Comparison of ENCODE assay signal across 11 cellular contexts in genomic region chr13:27791901-27792392, GRCh38. TPM values are rescaled to one million over a fixed set of nuclear protein-coding genes. Genes with fewer than 3 reads are reported as not detected.
DNase-seq lines count a peak whose midpoint lies in the region; ATAC-seq and TF ChIP-seq lines count a peak whose summit lies in the region.
"Had no signal": no experiment of that assay in that cellular context is flagged by ENCODE, and none has a peak within 500 bp of the region (broad histone marks: within the 10 kb centered on the region; RNA-seq: fewer than 3 reads in every experiment).

No MANE protein-coding gene starts in this region.

- H3K9ac ChIP-seq in H9 (ENCODE audit: extremely low read depth, insufficient read length, low read length), result no peak overlapping the region
- H3K9ac ChIP-seq in neuronal stem cell (ENCODE audit: low read depth, low read length, poor library complexity), result no peak overlapping the region

- ATAC-seq in GM18861 (IDR thresholded peaks at IDR 0.05; ENCODE audit: unreplicated experiment) (no peak), GM18498 (IDR thresholded peaks at IDR 0.05; ENCODE audit: unreplicated experiment) (no peak)

- peaks cover 29 to 54% (median 42%) of the 10 kb centered on the region in 4 donors for H3K4me1 Mint-ChIP-seq in CD4-positive, alpha-beta memory T cell
- H3K4me1 Mint-ChIP-seq in H9 (peaks cover 48 to 66% of the 10 kb centered on the region in 2 experiments), brain (peaks cover 52% of the 10 kb centered on the region), nephron (peaks cover 28% of the 10 kb centered on the region)

- H3K18ac ChIP-seq in H9 (ENCODE audit: insufficient read length, low read depth, low read length), result no peak overlapping the region
- H3K18ac ChIP-seq in neuronal stem cell (ENCODE audit: low read length), result no peak overlapping the region

- no peaks in the 10 kb centered on the region for H3K36me3 ChIP-seq in CD4-positive, alpha-beta memory T cell (ENCODE audit: insufficient read depth, low read length)
- H3K36me3 ChIP-seq in neuronal stem cell (replicated peaks in 1 of 2; ENCODE audit: control insufficient read depth in 2 of 2, insufficient read depth in 2 of 2, low read length in 2 of 2), result no peaks in the 10 kb centered on the region
- H3K36me3 ChIP-seq: gastrocnemius medialis had no signal

- H3K9me3 ChIP-seq in CD4-positive, alpha-beta memory T cell (ENCODE audit: control insufficient read depth in 1 of 2, low read length in 2 of 2), result no peaks in the 10 kb centered on the region
- H3K9me3 ChIP-seq in H9 (ENCODE audit: control insufficient read depth, low read depth, low read length) (no peaks in the 10 kb centered on the region), neuronal stem cell (replicated peaks in 1 of 2; ENCODE audit: control insufficient read depth in 2 of 2, insufficient read depth in 1 of 2, low read depth in 1 of 2, low read length in 2 of 2) (peaks cover 0 to 2% of the 10 kb centered on the region in 2 donors)
- H3K9me3 ChIP-seq: gastrocnemius medialis had no signal

- TF ChIP-seq CTCF in H9 (conservative IDR thresholded peaks at IDR 0.05), result no peak
- TF ChIP-seq CTCF in brain (conservative IDR thresholded peaks at IDR 0.05), result no peak
- TF ChIP-seq CTCF in nephron (IDR thresholded peaks at IDR 0.05; ENCODE audit: unreplicated experiment in 3 of 3), result no peak

- H3T11ph ChIP-seq in H9 (ENCODE audit: low read length), result no peak overlapping the region

- H3K4me3 ChIP-seq in CD4-positive, alpha-beta memory T cell (ENCODE audit: low read length in 2 of 2), result peak overlapping the region; percentile 54 to 61
- no peak overlapping the region for H3K4me3 ChIP-seq in neuronal stem cell (ENCODE audit: low read length in 2 of 2)

- H4K20me1 ChIP-seq in H9 (ENCODE audit: control insufficient read depth, insufficient read depth, insufficient read length), result no peaks in the 10 kb centered on the region

- no peak overlapping the region for H3K4ac ChIP-seq in H9 (ENCODE audit: low read depth, low read length)
- no peak overlapping the region for H3K4ac ChIP-seq in neuronal stem cell (ENCODE audit: low read length)

- no peak overlapping the region for H2BK5ac ChIP-seq in H9 (ENCODE audit: insufficient read length, low read length)
- H2BK5ac ChIP-seq in neuronal stem cell (ENCODE audit: low read length), result no peak overlapping the region

- H3K79me2 ChIP-seq in H9 (ENCODE audit: insufficient read depth, low read length), result no peaks in the 10 kb centered on the region

- DNase-seq in CD4-positive, alpha-beta memory T cell, result no peak
- no peak for DNase-seq in H9
- DNase-seq in epidermal melanocyte (ENCODE audit: insufficient read length, low spot score), result no peak
- no peak for DNase-seq in neuronal stem cell (ENCODE audit: low spot score)
- DNase-seq: activated CD4-positive, CD25-positive, alpha-beta regulatory T cell had no signal

- no peak overlapping the region for H3K56ac ChIP-seq in H9 (ENCODE audit: insufficient read length, low read depth, low read length)

- no peak overlapping the region for H2AFZ ChIP-seq in H9 (ENCODE audit: low read length)
- H2AFZ ChIP-seq in neuronal stem cell (ENCODE audit: low read length), result no peak overlapping the region

- POLR2A ChIA-PET in CD4-positive, alpha-beta memory T cell (lab: Charles Lee; ENCODE audit: partially characterized antibody), result no interaction called here

- intact Hi-C loops in CD4-positive, alpha-beta memory T cell (cut with micrococcal nuclease), result no loop called here

- peak overlapping the region in 1 of 7 donors; percentile 20 for H3K27ac Mint-ChIP-seq in CD4-positive, alpha-beta memory T cell
- H3K27ac Mint-ChIP-seq in H9 (no peak overlapping the region), brain (peak overlapping the region in 2 of 5 experiments; percentile 23 to 76), nephron (no peak overlapping the region)

- H2AK5ac ChIP-seq in H9 (ENCODE audit: insufficient read length, low read length) (no peak overlapping the region), neuronal stem cell (ENCODE audit: low read depth, low read length) (no peak overlapping the region)

- H3K14ac ChIP-seq in H9 (ENCODE audit: insufficient read depth, low read length) (no peak overlapping the region), neuronal stem cell (ENCODE audit: low read length) (no peak overlapping the region)

- CTCF ChIA-PET in CD4-positive, alpha-beta memory T cell (lab: Charles Lee; ENCODE audit: partially characterized antibody), result interaction anchor here (1.4 kb wide), 1 partner anchor 37 kb away, joined by 3 read pairs; no protein-coding TSS in a partner anchor

- H3K4me1 ChIP-seq in CD4-positive, alpha-beta memory T cell (ENCODE audit: insufficient read depth, low read length), result peaks cover 34% of the 10 kb centered on the region
- H3K4me1 ChIP-seq in H9 (ENCODE audit: insufficient read depth, low read length) (no peaks in the 10 kb centered on the region), neuronal stem cell (ENCODE audit: control insufficient read depth in 2 of 2, insufficient read depth in 1 of 2, low read depth in 1 of 2, low read length in 2 of 2) (peaks cover 3 to 16% of the 10 kb centered on the region in 2 donors)

- no peak overlapping the region for H3K27ac ChIP-seq in CD4-positive, alpha-beta memory T cell (ENCODE audit: low read depth, low read length)
- H3K27ac ChIP-seq in H9 (ENCODE audit: insufficient read length, low read depth, low read length) (no peak overlapping the region), neuronal stem cell (replicated peaks; ENCODE audit: low read length) (no peak overlapping the region)
- H3K27ac ChIP-seq: gastrocnemius medialis had no signal

- peaks cover 0 to 2% of the 10 kb centered on the region in 2 donors for H3K36me3 Mint-ChIP-seq in CD4-positive, alpha-beta memory T cell
- H3K36me3 Mint-ChIP-seq in H9 (ENCODE audit: insufficient read depth in 1 of 3, low read depth in 3 of 3), result no peaks in the 10 kb centered on the region; a peak in 1 of 7 replicates
- H3K36me3 Mint-ChIP-seq in brain, result no peaks in the 10 kb centered on the region
- H3K36me3 Mint-ChIP-seq in nephron (ENCODE audit: low read depth), result no peaks in the 10 kb centered on the region

- H4K91ac ChIP-seq in H9 (ENCODE audit: insufficient read length, low read depth, low read length) (no peak overlapping the region), neuronal stem cell (ENCODE audit: low read depth, low read length, poor library complexity) (no peak overlapping the region)

- peaks cover 51% of the 10 kb centered on the region for H3K27me3 ChIP-seq in CD4-positive, alpha-beta memory T cell (ENCODE audit: insufficient read depth, low read length)
- H3K27me3 ChIP-seq in H9 (ENCODE audit: insufficient read depth, low read length) (peaks cover 94% of the 10 kb centered on the region), neuronal stem cell (ENCODE audit: control insufficient read depth in 3 of 3, insufficient read depth in 3 of 3, low read depth in 1 of 3, low read length in 3 of 3) (peaks cover 67 to 94% (median 90%) of the 10 kb centered on the region in 3 experiments)

- peaks cover 3% of the 10 kb centered on the region for H3K23me2 ChIP-seq in H9 (ENCODE audit: insufficient read length, low read depth, low read length, poor library complexity, severe bottlenecking)

- H4K8ac ChIP-seq in H9 (replicated peaks; ENCODE audit: insufficient read length, low read depth, low read length) (no peak overlapping the region), neuronal stem cell (ENCODE audit: low read depth, low read length) (no peak overlapping the region)

- H2BK12ac ChIP-seq in H9 (ENCODE audit: insufficient read length, low read depth, low read length) (no peak overlapping the region), neuronal stem cell (ENCODE audit: low read length) (no peak overlapping the region)

- no peak overlapping the region for H4K5ac ChIP-seq in H9 (ENCODE audit: insufficient read length, low read depth, low read length)

- peaks cover 68 to 71% of the 10 kb centered on the region in 2 donors for H3K27me3 Mint-ChIP-seq in CD4-positive, alpha-beta memory T cell
- H3K27me3 Mint-ChIP-seq in H9 (ENCODE audit: low read depth) (peaks cover 100% of the 10 kb centered on the region), brain (peaks cover 99% of the 10 kb centered on the region), nephron (ENCODE audit: low read depth) (peaks cover 98% of the 10 kb centered on the region)

- H2BK120ac ChIP-seq in H9 (ENCODE audit: low read depth, low read length, poor library complexity, severe bottlenecking) (no peak overlapping the region), neuronal stem cell (ENCODE audit: low read depth, low read length) (no peak overlapping the region)

- peak overlapping the region; percentile 83 to 95 (median 90) for H3K4me3 Mint-ChIP-seq in CD4-positive, alpha-beta memory T cell
- peak overlapping the region in 1 of 2 experiments; percentile 36; a peak in 3 of 5 replicates for H3K4me3 Mint-ChIP-seq in H9
- H3K4me3 Mint-ChIP-seq in brain, result peak overlapping the region; percentile 69 to 81 (median 80)
- peak overlapping the region; percentile 39 to 66 (median 60) for H3K4me3 Mint-ChIP-seq in nephron

- H3K23ac ChIP-seq in H9 (ENCODE audit: insufficient read length, low read depth, low read length) (no peak overlapping the region), neuronal stem cell (ENCODE audit: low read depth, low read length, poor library complexity) (no peak overlapping the region)

- WGBS in H9 (ENCODE audit: extremely low coverage, insufficient read length, low lambda C conversion rate), result no CpG with 5 or more reads among the region's 22 CpGs
- WGBS in neuronal stem cell (ENCODE audit: extremely low coverage in 2 of 2, insufficient read length in 2 of 2, insufficient replicate concordance in 1 of 2), 2 donors, result no CpG with 5 or more reads among the region's 22 CpGs

- H3K79me1 ChIP-seq in H9 (ENCODE audit: insufficient read depth, low read depth, low read length, poor library complexity, severe bottlenecking) (no peaks in the 10 kb centered on the region), neuronal stem cell (ENCODE audit: low read depth, low read length) (no peaks in the 10 kb centered on the region)

- H2BK20ac ChIP-seq in H9 (ENCODE audit: low read depth, low read length, poor library complexity, severe bottlenecking), result no peak overlapping the region

- H3K9me3 Mint-ChIP-seq in CD4-positive, alpha-beta memory T cell, result peaks cover 0 to 9% (median 4%) of the 10 kb centered on the region in 8 donors
- H3K9me3 Mint-ChIP-seq in H9 (peaks cover 0 to 5% of the 10 kb centered on the region in 2 experiments; a peak in 2 of 5 replicates), brain (peaks cover 0 to 13% (median 0%) of the 10 kb centered on the region in 5 experiments), nephron (peaks cover 12% of the 10 kb centered on the region)

- H2BK15ac ChIP-seq in H9 (ENCODE audit: low read depth, low read length) (no peak overlapping the region), neuronal stem cell (ENCODE audit: low read length) (no peak overlapping the region)

- peak overlapping the region; percentile 24 for H3K4me2 ChIP-seq in H9 (ENCODE audit: insufficient read depth, insufficient read length, low read length)
- no peak overlapping the region for H3K4me2 ChIP-seq in neuronal stem cell (ENCODE audit: insufficient read depth, low read length, poor library complexity, severe bottlenecking)

RNA-seq across cellular contexts. Expression of gene GSX1, which starts 0.3 kb away (rescaled TPM):
- total RNA-seq in CD4-positive, alpha-beta memory T cell, result not detected
- not detected for polyA plus RNA-seq in CD4-positive, alpha-beta memory T cell
- total RNA-seq in H9 (2021), result not detected in 2 replicates
- 0.19 TPM for polyA plus RNA-seq in brain (ENCODE audit: insufficient read depth, low read depth, low replicate concordance)
- not detected for polyA plus RNA-seq in neuronal stem cell (2013, experiment 1 of 2)
- not detected for polyA plus RNA-seq in neuronal stem cell (2013, experiment 2 of 2)
- total RNA-seq: gastrocnemius medialis, OCI-LY7 had no signal

Comparison
In these comparisons a context has a peak if more than half of its experiments do, and no peak if none do; other contexts are left out.
1. H3K4me3 ChIP-seq: peak in CD4-positive, alpha-beta memory T cell (2 of 2); none in neuronal stem cell (0 of 2).